ENCODE assay signal across 22 cellular contexts in the genomic region with DNA sequence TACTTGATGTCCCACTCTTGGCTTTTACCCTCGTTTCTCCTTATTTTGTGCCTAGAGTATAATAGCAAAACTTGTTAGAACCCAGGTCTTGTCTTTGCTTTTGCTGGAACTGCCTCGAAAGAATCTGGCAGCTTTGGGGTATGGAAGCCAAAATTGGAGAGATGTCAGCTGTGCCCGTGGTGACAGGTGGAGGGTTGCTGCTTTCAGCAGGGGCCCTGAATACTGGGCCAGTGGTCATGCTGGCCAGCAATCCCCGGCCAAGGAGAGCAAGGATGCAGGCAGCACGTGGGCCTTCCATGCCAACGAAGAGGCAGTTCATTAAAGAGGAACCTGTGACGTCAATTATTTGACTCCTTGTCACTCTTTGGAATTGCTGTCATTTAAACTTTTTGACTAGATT.
DNase-seq lines count a peak whose midpoint lies in the region; ATAC-seq, FAIRE-seq and TF ChIP-seq lines count a peak whose summit lies in the region.
"Had no signal": no experiment of that assay in that cellular context is flagged by ENCODE, and none has a peak within 500 bp of the region (broad histone marks: within the 10 kb centered on the region; RNA-seq: fewer than 3 reads in every experiment).

No MANE protein-coding gene starts in this region.

- no peaks in the 10 kb centered on the region for H3K36me3 Mint-ChIP-seq in T-cell
- no peaks in the 10 kb centered on the region for H3K36me3 Mint-ChIP-seq in CD8-positive, alpha-beta T cell
- H3K36me3 Mint-ChIP-seq: CD4-positive, CD25-positive, alpha-beta regulatory T cell; IgD-negative memory B cell had no signal

- CTCF ChIA-PET in HepG2 (lab: Yijun Ruan, JAX; ENCODE audit: low intra/inter-chr PET ratio, low total read pairs) (no interaction called here), T-cell (lab: Charles Lee) (no interaction called here)
- CTCF ChIA-PET in CD8-positive, alpha-beta T cell (lab: Charles Lee): no interaction called here

- TF ChIP-seq CTCF in HepG2 (CRISPR knock-in tag; IDR thresholded peaks at IDR 0.05) (no peak), right lobe of liver (IDR thresholded peaks at IDR 0.05) (no peak)
- no peak for TF ChIP-seq CTCF in CD8-positive, alpha-beta T cell (IDR thresholded peaks at IDR 0.05)

- POLR2A ChIA-PET in HepG2 (lab: Yijun Ruan, JAX) (no interaction called here), T-cell (lab: Charles Lee) (no interaction called here)
- POLR2A ChIA-PET in CD8-positive, alpha-beta T cell (lab: Charles Lee): no interaction called here

- H2AFZ ChIP-seq in HepG2 (ENCODE audit: low read length): no peak overlapping the region

- H3K4me1 ChIP-seq in HepG2 (ENCODE audit: insufficient read depth, low read length) (peaks cover 18% of the 10 kb centered on the region), right lobe of liver (no peaks in the 10 kb centered on the region)
- H3K4me1 ChIP-seq in CD8-positive, alpha-beta T cell (ENCODE audit: insufficient read depth, low read length): no peaks in the 10 kb centered on the region
- H3K4me1 ChIP-seq: A549, BE2C had no signal

- H3K27me3 Mint-ChIP-seq in T-cell: no peaks in the 10 kb centered on the region
- H3K27me3 Mint-ChIP-seq in CD8-positive, alpha-beta T cell (ENCODE audit: low read depth): peaks cover 3% of the 10 kb centered on the region
- H3K27me3 Mint-ChIP-seq: IgD-negative memory B cell had no signal

- H3K9me3 Mint-ChIP-seq in T-cell: peaks cover 4 to 14% (median 5%) of the 10 kb centered on the region in 3 donors
- H3K9me3 Mint-ChIP-seq in CD8-positive, alpha-beta T cell: peaks cover 13% of the 10 kb centered on the region

- H3K9ac ChIP-seq in HepG2 (ENCODE audit: insufficient read depth, low read depth, low read length): no peak overlapping the region

- no peak for DNase-seq in HepG2 (ENCODE audit: low spot score)
- no peak for DNase-seq in right lobe of liver
- peak; percentile 93 for DNase-seq in cerebellum (ENCODE audit: low spot score)
- peak; percentile 16 for DNase-seq in midbrain (lab: John Stamatoyannopoulos, UW)
- no peak for DNase-seq in NCI-H1694 (lab: John Stamatoyannopoulos, UW)
- no peak for DNase-seq in T-cell
- DNase-seq in CD8-positive, alpha-beta T cell: no peak
- DNase-seq: BE2C; CD4-positive, CD25-positive, alpha-beta regulatory T cell; DMS153; DMS79; GF-D8; GOT3; H7; HFFc6 had no signal

- H4K20me1 ChIP-seq in HepG2 (ENCODE audit: insufficient read depth, low read length): no peaks in the 10 kb centered on the region

- BruUV-seq in HepG2 (replicated peaks; lab: Mats Ljungman, UMichigan): no TSS peak

- H3K4me3 Mint-ChIP-seq in T-cell: no peak overlapping the region
- no peak overlapping the region for H3K4me3 Mint-ChIP-seq in CD8-positive, alpha-beta T cell
- H3K4me3 Mint-ChIP-seq: CD4-positive, CD25-positive, alpha-beta regulatory T cell; HFFc6; IgD-negative memory B cell had no signal

- TF ChIP-seq POLR2A in HepG2 (IDR thresholded peaks at IDR 0.05; ENCODE audit: insufficient read depth in 1 of 2, low read depth in 2 of 2, low read length in 2 of 2) (no peak), right lobe of liver (IDR thresholded peaks at IDR 0.05) (no peak)

- FAIRE-seq in HepG2 (lab: Jason Lieb, UNC): no peak
- FAIRE-seq: A549, HTR-8/SVneo had no signal

- in situ Hi-C loops in HepG2 (cut with HindIII; ENCODE audit: extremely low pct_ligation_motif_present, low pct_unique_long_range_greater_than_20kb): no loop called here

- H3K4me1 Mint-ChIP-seq in T-cell: no peaks in the 10 kb centered on the region
- no peaks in the 10 kb centered on the region for H3K4me1 Mint-ChIP-seq in CD8-positive, alpha-beta T cell (ENCODE audit: low read depth)
- H3K4me1 Mint-ChIP-seq: CD4-positive, CD25-positive, alpha-beta regulatory T cell; IgD-negative memory B cell had no signal

- H3K27ac Mint-ChIP-seq in T-cell: no peak overlapping the region
- H3K27ac Mint-ChIP-seq in CD8-positive, alpha-beta T cell: no peak overlapping the region
- H3K27ac Mint-ChIP-seq: CD4-positive, CD25-positive, alpha-beta regulatory T cell; HFFc6 had no signal

- H3K27me3 ChIP-seq in HepG2 (ENCODE audit: control insufficient read depth in 1 of 2, insufficient read depth in 2 of 2, low read length in 2 of 2) (no peaks in the 10 kb centered on the region), right lobe of liver (no peaks in the 10 kb centered on the region)
- no peaks in the 10 kb centered on the region for H3K27me3 ChIP-seq in CD8-positive, alpha-beta T cell (ENCODE audit: insufficient read depth, low read length)
- H3K27me3 ChIP-seq: BE2C had no signal

- H3K4me3 ChIP-seq in HepG2 (replicated peaks in 1 of 3; ENCODE audit: insufficient read depth in 1 of 3, low read depth in 2 of 3, low read length in 3 of 3): no peak overlapping the region
- H3K4me3 ChIP-seq in right lobe of liver: no peak overlapping the region
- H3K4me3 ChIP-seq in CD8-positive, alpha-beta T cell (ENCODE audit: low read depth, low read length): no peak overlapping the region
- H3K4me3 ChIP-seq: A549 had no signal

- no peaks in the 10 kb centered on the region for H3K79me2 ChIP-seq in HepG2 (ENCODE audit: insufficient read depth, low read length)

- TF ChIP-seq EP300 in HepG2 (IDR thresholded peaks at IDR 0.05; ENCODE audit: low read depth in 2 of 2, low read length in 2 of 2) (no peak), HepG2 (CRISPR knock-in tag; IDR thresholded peaks at IDR 0.05; ENCODE audit: borderline replicate concordance) (no peak)

- no peak overlapping the region for H3K27ac ChIP-seq in HepG2 (ENCODE audit: extremely low read length, insufficient read depth, low read length)
- H3K27ac ChIP-seq in right lobe of liver: no peak overlapping the region
- H3K27ac ChIP-seq in CD8-positive, alpha-beta T cell (ENCODE audit: low read depth, low read length): no peak overlapping the region
- H3K27ac ChIP-seq: 22Rv1, A549 had no signal

- H3K36me3 ChIP-seq in HepG2 (replicated peaks in 1 of 2; ENCODE audit: control insufficient read depth in 1 of 2, insufficient read depth in 2 of 2, low read length in 2 of 2) (no peaks in the 10 kb centered on the region), right lobe of liver (no peaks in the 10 kb centered on the region)
- H3K36me3 ChIP-seq in CD8-positive, alpha-beta T cell (ENCODE audit: insufficient read depth, low read length): no peaks in the 10 kb centered on the region
- H3K36me3 ChIP-seq: BE2C had no signal

- no peak for TF ChIP-seq RAD21 in HepG2 (CRISPR knock-in tag; IDR thresholded peaks at IDR 0.05)

- peaks cover 6% of the 10 kb centered on the region; the same call in 1 of the 2 replicates for H3K9me3 ChIP-seq in HepG2 (ENCODE audit: low read length)
- H3K9me3 ChIP-seq in right lobe of liver: peaks cover 0 to 7% (median 0%) of the 10 kb centered on the region in 4 donors
- H3K9me3 ChIP-seq in CD8-positive, alpha-beta T cell (ENCODE audit: low read length): no peaks in the 10 kb centered on the region
- H3K9me3 ChIP-seq: BE2C, Caco-2 had no signal

- H3K4me2 ChIP-seq in HepG2 (ENCODE audit: low read depth, low read length): no peak overlapping the region
- H3K4me2 ChIP-seq: A549 had no signal

- intact Hi-C loops in HepG2 (cut with micrococcal nuclease; ENCODE audit: unreplicated experiment): no loop called here
- intact Hi-C loops in right lobe of liver (cut with DNase I): no loop called here
- intact Hi-C loops in CD8-positive, alpha-beta T cell (cut with DNase I, micrococcal nuclease): no loop called here

- ATAC-seq in HepG2 (no peak), right lobe of liver (no peak), T-cell (replicated peaks in 1 of 4) (no peak), HG02610 (IDR thresholded peaks at IDR 0.05; ENCODE audit: unreplicated experiment) (no peak)
- no peak for ATAC-seq in CD8-positive, alpha-beta T cell
- ATAC-seq: A549, HCT116 had no signal

- WGBS in HepG2 (ENCODE audit: low lambda C conversion rate): 20% methylated on average over 6 of the region's 7 CpGs
- 62% methylated on average over 7 of the region's 7 CpGs for WGBS in right lobe of liver (ENCODE audit: insufficient coverage, low coverage, low lambda C conversion rate, missing lambda C conversion rate)

TF ChIP-seq in HepG2, 621 proteins besides CTCF, POLR2A, EP300 and RAD21:
- peak; percentile 78 for TF ChIP-seq CREB1 (IDR thresholded peaks at IDR 0.05)
- no peak for TF ChIP-seq CREB1 (CRISPR knock-in tag; IDR thresholded peaks at IDR 0.05)
- TF ChIP-seq, protein P1, sequence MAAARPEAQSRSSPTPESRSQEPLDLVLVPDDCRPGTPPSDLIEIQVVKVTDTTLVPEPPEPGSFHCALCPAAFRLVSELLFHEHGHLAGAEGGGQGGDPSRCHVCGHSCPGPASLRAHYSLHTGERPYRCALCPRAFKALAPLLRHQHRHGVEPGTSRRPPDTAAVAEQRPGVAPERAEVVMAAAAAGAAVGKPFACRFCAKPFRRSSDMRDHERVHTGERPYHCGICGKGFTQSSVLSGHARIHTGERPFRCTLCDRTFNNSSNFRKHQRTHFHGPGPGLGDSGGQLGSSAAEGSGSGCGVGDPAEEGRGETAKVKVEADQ (CRISPR knock-in tag; IDR thresholded peaks at IDR 0.05; ENCODE audit: borderline replicate concordance): no peak

Comparison
In these comparisons a context has a peak if more than half of its experiments do, and no peak if none do; other contexts are left out.
1. DNase-seq: peak in cerebellum (single experiment) and midbrain (single experiment); none in HepG2 (single experiment), right lobe of liver (0 of 3), NCI-H1694 (single experiment), T-cell (0 of 34) and CD8-positive, alpha-beta T cell (0 of 7).